Comparison of ENCODE assay signal across 8 cellular contexts in the genomic region with DNA sequence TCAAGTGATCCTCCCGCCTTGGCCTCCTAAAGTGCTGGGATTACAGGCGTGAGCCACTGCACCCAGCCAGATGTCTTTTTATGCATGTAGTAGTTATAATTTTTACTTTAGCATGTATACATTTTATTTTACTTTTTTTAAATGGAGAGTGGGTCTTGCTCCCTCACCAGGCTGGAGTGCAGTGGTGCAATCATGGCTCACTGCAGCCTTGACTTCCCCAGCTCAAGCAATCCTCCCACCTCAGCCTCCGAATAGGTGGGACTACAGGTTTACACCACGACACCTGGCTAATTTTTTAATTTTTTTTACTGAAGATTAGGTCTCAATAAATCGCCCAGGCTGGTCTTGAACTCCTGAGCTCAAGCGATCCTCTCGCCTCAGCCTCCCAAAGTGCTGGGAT. TPM values are rescaled to one million over a fixed set of nuclear protein-coding genes. Genes with fewer than 3 reads are reported as not detected.
DNase-seq lines count a peak whose midpoint lies in the region; ATAC-seq and TF ChIP-seq lines count a peak whose summit lies in the region.
"Not testable (repeated sequence)": the region's sequence is repeated elsewhere in the genome, so short reads cannot be mapped to it uniquely, and the experiment has no call there.

No MANE protein-coding gene starts in this region.

- H3K4me1 ChIP-seq in RWPE2 (ENCODE audit: insufficient read depth, poor library complexity, severe bottlenecking): peaks cover 11% of the 10 kb centered on the region
- H3K4me1 ChIP-seq in spleen: peaks cover 8 to 14% (median 11%) of the 10 kb centered on the region in 6 donors

- ATAC-seq in RWPE2 (ENCODE audit: low read depth): not testable (repeated sequence)

- intact Hi-C loops in spleen (cut with DNase I; ENCODE audit: low total_unique reads): loop anchor here (5.0 kb wide), 1 partner anchor 100 kb away; no protein-coding TSS in a partner anchor

- not testable (repeated sequence) for H3K27ac ChIP-seq in RWPE2 (ENCODE audit: poor library complexity, severe bottlenecking); spleen

- in situ Hi-C loops in astrocyte of the cerebellum (cut with HindIII; ENCODE audit: low sequenced_read_pairs): not testable (repeated sequence)

- DNase-seq in AG09309 (ENCODE audit: low read depth); LNCaP clone FGC (ENCODE audit: low read depth); RWPE2 (ENCODE audit: low spot score); astrocyte of the cerebellum (ENCODE audit: low read depth); epithelial cell of proximal tubule (ENCODE audit: low read depth); kidney epithelial cell (ENCODE audit: low read depth): not testable (repeated sequence)
- DNase-seq in spleen: peak; percentile 19

- TF ChIP-seq CTCF in AG09309 (IDR thresholded peaks at IDR 0.05; ENCODE audit: control insufficient read depth, insufficient read depth, low read depth, low read length, missing control alignments): peak; percentile 35
- peak; percentile 38; the same call in 1 of the 3 replicates for TF ChIP-seq CTCF in GM12872 (IDR thresholded peaks at IDR 0.05; ENCODE audit: insufficient read depth, low read depth, low read length)
- TF ChIP-seq CTCF in LNCaP clone FGC (IDR thresholded peaks at IDR 0.05; ENCODE audit: control insufficient read depth, extremely low read depth, insufficient read depth): 0 out of 2 replicates have a peak, but pooled peaks have one; percentile 5
- peak; percentile 41 for TF ChIP-seq CTCF in RWPE2 (IDR thresholded peaks at IDR 0.05; ENCODE audit: poor library complexity, severe bottlenecking)
- TF ChIP-seq CTCF in astrocyte of the cerebellum (IDR thresholded peaks at IDR 0.05; ENCODE audit: low read depth, low read length, missing control alignments): peak; percentile 34
- TF ChIP-seq CTCF in epithelial cell of proximal tubule (conservative IDR thresholded peaks at IDR 0.05; ENCODE audit: low read depth, low read length): peak; percentile 27
- TF ChIP-seq CTCF in kidney epithelial cell (IDR thresholded peaks at IDR 0.05; ENCODE audit: insufficient read depth, low read length, poor library complexity, severe bottlenecking): peak; percentile 26
- peak in 2 of 11 experiments; percentile 16 to 33 for TF ChIP-seq CTCF in spleen (IDR thresholded peaks at IDR 0.05 in 8 of 11, conservative IDR thresholded peaks at IDR 0.05 in 3 of 11)

- not testable (repeated sequence) for H3K36me3 ChIP-seq in RWPE2 (ENCODE audit: low read depth); kidney epithelial cell (ENCODE audit: control insufficient read depth, insufficient read depth, low read length); spleen

- not testable (repeated sequence) for H3K9me3 ChIP-seq in RWPE2 (ENCODE audit: severe bottlenecking); spleen

- TF ChIP-seq POLR2A in spleen (IDR thresholded peaks at IDR 0.05): not testable (repeated sequence)

- H3K27me3 ChIP-seq in RWPE2 (ENCODE audit: insufficient read depth, poor library complexity, severe bottlenecking); kidney epithelial cell (ENCODE audit: control insufficient read depth, insufficient read depth, low read length); spleen (replicated peaks in 1 of 7): not testable (repeated sequence)

- H3K4me3 ChIP-seq in AG09309 (ENCODE audit: control insufficient read depth, low read depth, low read length); LNCaP clone FGC (ENCODE audit: low read depth, low read length); RWPE2 (ENCODE audit: severe bottlenecking); astrocyte of the cerebellum (ENCODE audit: low read depth, low read length); epithelial cell of proximal tubule (ENCODE audit: low read depth, low read length); kidney epithelial cell (ENCODE audit: low read depth, low read length); spleen: not testable (repeated sequence)

- 85 to 93% (median 92%) methylated on average over 7 of the region's 7 CpGs for WGBS in spleen, 5 donors

RNA-seq across cellular contexts. Expression of gene PTGR2, which starts 24.4 kb away (rescaled TPM):
- 4.8 and 5.4 TPM in 2 replicates for total RNA-seq in epithelial cell of proximal tubule
- 5.7 and 7.0 TPM in 2 replicates for total RNA-seq in kidney epithelial cell
- total RNA-seq in spleen: 1 to 10 TPM; 3.4 to 8.6 (median 6.3) TPM
- polyA plus RNA-seq in spleen: 1 to 10 TPM; 2.2 to 3.6 (median 3.3) TPM

RNA-seq across cellular contexts. Expression of gene ZNF410, which starts 59.5 kb away (rescaled TPM):
- total RNA-seq in epithelial cell of proximal tubule: 43.8 and 52.9 TPM in 2 replicates
- total RNA-seq in kidney epithelial cell: 47.8 and 56.7 TPM in 2 replicates
- 10 to 100 TPM; 41.2 to 52.7 (median 48.5) TPM for total RNA-seq in spleen
- 10 to 100 TPM; 28.0 to 36.8 (median 28.8) TPM for polyA plus RNA-seq in spleen
